Comparison of ENCODE assay signal across 12 cellular contexts in the genomic region with DNA sequence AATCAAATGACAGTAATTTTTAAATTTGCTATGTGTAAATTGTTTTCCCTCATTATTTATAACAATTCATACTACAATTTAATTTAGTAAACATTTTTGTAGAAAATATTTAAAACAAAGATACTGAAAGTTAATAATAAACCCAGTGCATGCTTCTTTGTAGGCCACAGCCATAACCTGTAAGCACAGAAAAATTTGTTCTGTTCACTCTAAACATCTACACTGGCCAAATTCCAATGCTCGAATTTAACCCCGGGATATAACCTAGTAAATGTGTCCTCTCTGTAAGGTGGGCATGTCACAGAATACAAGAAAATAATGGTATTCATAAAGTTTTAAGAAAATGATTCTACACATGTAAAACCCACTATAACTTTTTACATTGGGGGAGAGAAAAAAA. TPM values are rescaled to one million over a fixed set of nuclear protein-coding genes. Genes with fewer than 3 reads are reported as not detected.
"Had no signal": no experiment of that assay in that cellular context is flagged by ENCODE, and none has a peak within 500 bp of the region (broad histone marks: within the 10 kb centered on the region; RNA-seq: fewer than 3 reads in every experiment).

No MANE protein-coding gene starts in this region.

RNA-seq across cellular contexts. Expression of gene FOLH1, which starts 22.2 kb away (rescaled TPM):
- total RNA-seq: activated CD4-positive, alpha-beta memory T cell treated with anti-CD3 and anti-CD28 coated beads for 36 hours; activated CD4-positive, alpha-beta T cell treated with anti-CD3 and anti-CD28 coated beads for 36 hours; activated CD4-positive, alpha-beta T cell treated with anti-CD3 and anti-CD28 coated beads, Interleukin-2, amount 10 ng/mL, durations not matched to agents 24 days and 14 days; activated CD8-positive, alpha-beta memory T cell treated with anti-CD3 and anti-CD28 coated beads for 36 hours; activated CD8-positive, alpha-beta memory T cell treated with anti-CD3 and anti-CD28 coated beads, Interleukin-2, amount 10 ng/mL, durations not matched to agents 7 days and 5 days; activated CD8-positive, alpha-beta T cell treated with anti-CD3 and anti-CD28 coated beads, Interleukin-2, amount 10 ng/mL, durations not matched to agents 7 days and 5 days; activated naive CD4-positive, alpha-beta T cell treated with anti-CD3 and anti-CD28 coated beads for 36 hours; activated naive CD8-positive, alpha-beta T cell treated with anti-CD3 and anti-CD28 coated beads for 36 hours; activated T-helper 1 cell treated with anti-CD3 and anti-CD28 coated beads, Interleukin-12 subunit alpha, Interleukin-12 subunit beta, Interleukin-2, Interleukin-4 antibody, amounts not matched to agents 30 ng/mL and 10 ng/mL and 1 ng/mL, durations not matched to agents 14 hours and 24 hours and 36 hours; activated T-helper 2 cell treated with anti-CD3 and anti-CD28 coated beads, Interferon-gamma antibody, Interleukin-2, Interleukin-4, amounts not matched to agents 10 μg/mL and 5 μg/mL and 100 μg/mL, durations not matched to agents 14 hours and 24 hours and 36 hours; T-cell; T-helper 2 cell treated with Interferon-gamma antibody and Interleukin-4, amounts not matched to agents 100 ng/mL and 5 ng/mL, for 36 hours had no signal
